ENCODE assay signal across 18 cellular contexts in the genomic region with DNA sequence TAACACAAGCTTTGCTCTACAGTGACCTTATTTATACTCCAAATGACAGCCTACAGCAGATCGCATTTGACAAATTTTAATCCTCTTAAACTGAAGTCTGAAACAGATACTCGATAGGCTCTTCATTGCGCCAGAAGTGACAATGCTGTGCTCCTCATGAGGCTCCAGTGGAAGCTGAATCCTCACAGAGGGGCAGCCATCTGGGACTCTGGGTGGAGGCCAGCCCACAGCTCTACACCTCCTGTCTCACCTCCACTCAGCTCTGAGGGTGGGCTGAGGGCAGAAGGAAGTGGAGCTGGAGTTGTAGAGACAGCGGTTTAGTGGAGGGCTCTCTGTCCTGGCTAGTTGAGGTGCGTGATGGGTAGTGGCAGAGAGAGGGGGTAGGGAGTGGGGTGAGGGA.
A peak's percentile ranks its signal among the peaks of the same experiment; 100 is the strongest.
DNase-seq lines count a peak whose midpoint lies in the region; ATAC-seq and TF ChIP-seq lines count a peak whose summit lies in the region.
"Had no signal": no experiment of that assay in that cellular context is flagged by ENCODE, and none has a peak within 500 bp of the region (broad histone marks: within the 10 kb centered on the region; RNA-seq: fewer than 3 reads in every experiment).

No MANE protein-coding gene starts in this region.

- intact Hi-C loops in Calu3 (cut with micrococcal nuclease; ENCODE audit: unreplicated experiment), result no loop called here
- intact Hi-C loops in prostate gland (cut with DNase I), result no loop called here

- no peaks in the 10 kb centered on the region for H3K9me3 ChIP-seq in prostate gland
- H3K9me3 ChIP-seq: adrenal gland, right atrium auricular region, SJSA1 had no signal

- 74% methylated on average over 5 of the region's 5 CpGs for WGBS in prostate gland

- H3K27me3 Mint-ChIP-seq in Calu3 (ENCODE audit: unreplicated experiment), result no peaks in the 10 kb centered on the region

- no peak for TF ChIP-seq CTCF in Calu3 (IDR thresholded peaks at IDR 0.05; ENCODE audit: unreplicated experiment)
- TF ChIP-seq CTCF in prostate gland (IDR thresholded peaks at IDR 0.05), result no peak

- no peaks in the 10 kb centered on the region for H3K9me3 Mint-ChIP-seq in Calu3 (ENCODE audit: low read depth, unreplicated experiment)
- H3K9me3 Mint-ChIP-seq: CD8-positive, alpha-beta memory T cell; GM23338 had no signal

- no peak for ATAC-seq in HG02588 (IDR thresholded peaks at IDR 0.05; ENCODE audit: unreplicated experiment)
- ATAC-seq: GM23338 had no signal

- no peaks in the 10 kb centered on the region for H3K4me1 ChIP-seq in prostate gland (replicated peaks)

- H3K4me3 Mint-ChIP-seq in Calu3 (ENCODE audit: low read depth, unreplicated experiment), result no peak overlapping the region
- H3K4me3 Mint-ChIP-seq: CD8-positive, alpha-beta memory T cell; GM23338 had no signal

- BruUV-seq in Calu3 (replicated peaks; lab: Mats Ljungman, UMichigan), result no TSS peak

- H3K27ac ChIP-seq in skin epidermis (peak overlapping the region in 17 of 21 experiments; percentile 34 to 85 (median 72)), prostate gland (peak overlapping the region in 1 of 2 donors; percentile 20)
- H3K27ac ChIP-seq: right atrium auricular region, SJSA1 had no signal

- no peak for TF ChIP-seq POLR2A in prostate gland (IDR thresholded peaks at IDR 0.05)

- H3K4me3 ChIP-seq in skin epidermis (no peak overlapping the region), prostate gland (no peak overlapping the region)
- H3K4me3 ChIP-seq: adrenal gland, GM23338, lung, right atrium auricular region, SJSA1 had no signal

- H3K36me3 Mint-ChIP-seq in Calu3 (ENCODE audit: insufficient read depth, unreplicated experiment), result no peaks in the 10 kb centered on the region
- H3K36me3 Mint-ChIP-seq: CD8-positive, alpha-beta memory T cell had no signal

- peak overlapping the region; percentile 5 for H3K27ac Mint-ChIP-seq in Calu3 (ENCODE audit: unreplicated experiment)
- H3K27ac Mint-ChIP-seq: GM23338 had no signal

- H3K36me3 ChIP-seq in prostate gland, result no peaks in the 10 kb centered on the region
- H3K36me3 ChIP-seq: adrenal gland, right atrium auricular region, SJSA1 had no signal

- no peaks in the 10 kb centered on the region for H3K27me3 ChIP-seq in prostate gland (replicated peaks; ENCODE audit: insufficient read depth)
- H3K27me3 ChIP-seq: adrenal gland, right atrium auricular region, SJSA1 had no signal

- DNase-seq in Calu3 (no peak), NCI-H2171 treated with DMSO at 0.1 percent for 48 hours (lab: John Stamatoyannopoulos, UW) (peak; percentile 79), cerebellum (ENCODE audit: low spot score) (peak; percentile 25), 8988T (no peak), prostate gland (ENCODE audit: low spot score) (no peak)
- DNase-seq: activated CD4-positive, alpha-beta T cell treated with anti-CD3 and anti-CD28 coated beads, Interleukin-2, amount 50 U/mL, for 4 hours; activated effector memory CD4-positive, alpha-beta T cell treated with Interleukin-2 at 50 U/mL for 16 hours; hippocampal formation; Karpas-422; NCI-H748 treated with DMSO at 0.1 percent for 48 hours had no signal

- peaks cover 51% of the 10 kb centered on the region for H3K4me1 Mint-ChIP-seq in Calu3 (ENCODE audit: low read depth, unreplicated experiment)

- CTCF ChIA-PET in Calu3 (lab: Charles Lee), result interaction anchor here (0.5 kb wide), 1 partner anchor 256 kb away, joined by 3 read pairs; no protein-coding TSS in a partner anchor

Comparison
In these comparisons a context has a peak if more than half of its experiments do, and no peak if none do; other contexts are left out.
1. DNase-seq: peak in NCI-H2171 treated with DMSO at 0.1 percent for 48 hours (single experiment) and cerebellum (single experiment); none in Calu3 (single experiment), 8988T (single experiment) and prostate gland (single experiment).